In genomic region chrX:21934414-21934813, GRCh38 we compare ENCODE assay signal across 19 cellular contexts.
"Had no signal": no experiment of that assay in that cellular context is flagged by ENCODE, and none has a peak within 500 bp of the region (broad histone marks: within the 10 kb centered on the region; RNA-seq: fewer than 3 reads in every experiment).

No MANE protein-coding gene starts in this region.

- H3K36me3 Mint-ChIP-seq: stimulated activated effector memory CD8-positive, alpha-beta T cell treated with anti-CD3 and anti-CD28 coated beads, Interleukin-12 subunit alpha, Interleukin-12 subunit beta, amount 100 ng/mL, for 72 hours had no signal

- ATAC-seq: activated T-cell treated with anti-CD3 and anti-CD28 coated beads, Interleukin-2, amount 50 U/mL, for 4 hours; body of pancreas; esophagus mucosa; natural killer cell treated with Interleukin-12 subunit alpha and Interleukin-12 subunit beta and Interleukin-15 and Interleukin-18, amount 100 ng/mL, for 72 hours; stimulated activated effector memory CD8-positive, alpha-beta T cell treated with anti-CD3 and anti-CD28 coated beads, Interleukin-12 subunit alpha, Interleukin-12 subunit beta, amount 100 ng/mL, for 72 hours had no signal

- H3K9me3 Mint-ChIP-seq: activated naive CD4-positive, alpha-beta T cell treated with anti-CD3 and anti-CD28 coated beads for 36 hours; activated T-cell treated with anti-CD3 and anti-CD28 coated beads, Interleukin-2, amount 50 U/mL, for 4 hours; immature natural killer cell; natural killer cell treated with Interleukin-12 subunit alpha and Interleukin-12 subunit beta and Interleukin-15 and Interleukin-18, amount 100 ng/mL, for 72 hours had no signal

- H3K9me3 ChIP-seq: body of pancreas, sigmoid colon, stomach, upper lobe of left lung had no signal

- DNase-seq: activated CD4-positive, alpha-beta T cell treated with anti-CD3 and anti-CD28 coated beads for 48 hours; activated CD4-positive, CD25-positive, alpha-beta regulatory T cell; activated CD8-positive, alpha-beta memory T cell treated with anti-CD3 and anti-CD28 coated beads, Interleukin-2, amount 50 U/mL, for 4 hours; activated naive CD4-positive, alpha-beta T cell treated with anti-CD3 and anti-CD28 coated beads for 36 hours; activated T-cell treated with anti-CD3 and anti-CD28 coated beads, Interleukin-2, amount 50 U/mL, for 4 hours; body of pancreas; central memory CD4-positive, alpha-beta T cell; immature natural killer cell; sigmoid colon; stimulated activated CD4-positive, alpha-beta T cell treated with anti-CD3 and anti-CD28 coated beads, Interleukin-4, amount 100 ng/mL, for 24 hours; stomach; upper lobe of left lung had no signal

- H3K27ac Mint-ChIP-seq: activated naive CD4-positive, alpha-beta T cell treated with anti-CD3 and anti-CD28 coated beads for 36 hours; natural killer cell treated with Interleukin-12 subunit alpha and Interleukin-12 subunit beta and Interleukin-15 and Interleukin-18, amount 100 ng/mL, for 72 hours; stimulated activated effector memory CD8-positive, alpha-beta T cell treated with anti-CD3 and anti-CD28 coated beads, Interleukin-12 subunit alpha, Interleukin-12 subunit beta, amount 100 ng/mL, for 72 hours; T-helper 2 cell treated with Interferon-gamma antibody and Interleukin-4, amounts not matched to agents 5 μg/mL and 100 μg/mL, for 36 hours had no signal

- H3K4me3 Mint-ChIP-seq: activated naive CD4-positive, alpha-beta T cell treated with anti-CD3 and anti-CD28 coated beads for 36 hours; activated T-cell treated with anti-CD3 and anti-CD28 coated beads, Interleukin-2, amount 50 U/mL, for 4 hours; immature natural killer cell; natural killer cell treated with Interleukin-12 subunit alpha and Interleukin-12 subunit beta and Interleukin-15 and Interleukin-18, amount 100 ng/mL, for 72 hours; stimulated activated effector memory CD8-positive, alpha-beta T cell treated with anti-CD3 and anti-CD28 coated beads, Interleukin-12 subunit alpha, Interleukin-12 subunit beta, amount 100 ng/mL, for 72 hours; T-helper 2 cell treated with Interferon-gamma antibody and Interleukin-4, amounts not matched to agents 5 μg/mL and 100 μg/mL, for 36 hours had no signal

- H3K27ac ChIP-seq: body of pancreas, parathyroid adenoma, sigmoid colon, stomach, upper lobe of left lung had no signal

- FAIRE-seq: endometrium, TTC549 had no signal

- H3K27me3 Mint-ChIP-seq: natural killer cell treated with Interleukin-12 subunit alpha and Interleukin-12 subunit beta and Interleukin-15 and Interleukin-18, amount 100 ng/mL, for 72 hours had no signal

- H3K27me3 ChIP-seq: body of pancreas, sigmoid colon, stomach, upper lobe of left lung had no signal
